In genomic region chr1:225425211-225425786, GRCh38 we compare ENCODE assay signal across 1 cellular context.
TF ChIP-seq lines count a peak whose summit lies in the region.

No MANE protein-coding gene starts in this region.

TF ChIP-seq in GM23338, 12 proteins besides CTCF, POLR2A, EP300 and RAD21 (continued from another document):
- TF ChIP-seq, protein P1, sequence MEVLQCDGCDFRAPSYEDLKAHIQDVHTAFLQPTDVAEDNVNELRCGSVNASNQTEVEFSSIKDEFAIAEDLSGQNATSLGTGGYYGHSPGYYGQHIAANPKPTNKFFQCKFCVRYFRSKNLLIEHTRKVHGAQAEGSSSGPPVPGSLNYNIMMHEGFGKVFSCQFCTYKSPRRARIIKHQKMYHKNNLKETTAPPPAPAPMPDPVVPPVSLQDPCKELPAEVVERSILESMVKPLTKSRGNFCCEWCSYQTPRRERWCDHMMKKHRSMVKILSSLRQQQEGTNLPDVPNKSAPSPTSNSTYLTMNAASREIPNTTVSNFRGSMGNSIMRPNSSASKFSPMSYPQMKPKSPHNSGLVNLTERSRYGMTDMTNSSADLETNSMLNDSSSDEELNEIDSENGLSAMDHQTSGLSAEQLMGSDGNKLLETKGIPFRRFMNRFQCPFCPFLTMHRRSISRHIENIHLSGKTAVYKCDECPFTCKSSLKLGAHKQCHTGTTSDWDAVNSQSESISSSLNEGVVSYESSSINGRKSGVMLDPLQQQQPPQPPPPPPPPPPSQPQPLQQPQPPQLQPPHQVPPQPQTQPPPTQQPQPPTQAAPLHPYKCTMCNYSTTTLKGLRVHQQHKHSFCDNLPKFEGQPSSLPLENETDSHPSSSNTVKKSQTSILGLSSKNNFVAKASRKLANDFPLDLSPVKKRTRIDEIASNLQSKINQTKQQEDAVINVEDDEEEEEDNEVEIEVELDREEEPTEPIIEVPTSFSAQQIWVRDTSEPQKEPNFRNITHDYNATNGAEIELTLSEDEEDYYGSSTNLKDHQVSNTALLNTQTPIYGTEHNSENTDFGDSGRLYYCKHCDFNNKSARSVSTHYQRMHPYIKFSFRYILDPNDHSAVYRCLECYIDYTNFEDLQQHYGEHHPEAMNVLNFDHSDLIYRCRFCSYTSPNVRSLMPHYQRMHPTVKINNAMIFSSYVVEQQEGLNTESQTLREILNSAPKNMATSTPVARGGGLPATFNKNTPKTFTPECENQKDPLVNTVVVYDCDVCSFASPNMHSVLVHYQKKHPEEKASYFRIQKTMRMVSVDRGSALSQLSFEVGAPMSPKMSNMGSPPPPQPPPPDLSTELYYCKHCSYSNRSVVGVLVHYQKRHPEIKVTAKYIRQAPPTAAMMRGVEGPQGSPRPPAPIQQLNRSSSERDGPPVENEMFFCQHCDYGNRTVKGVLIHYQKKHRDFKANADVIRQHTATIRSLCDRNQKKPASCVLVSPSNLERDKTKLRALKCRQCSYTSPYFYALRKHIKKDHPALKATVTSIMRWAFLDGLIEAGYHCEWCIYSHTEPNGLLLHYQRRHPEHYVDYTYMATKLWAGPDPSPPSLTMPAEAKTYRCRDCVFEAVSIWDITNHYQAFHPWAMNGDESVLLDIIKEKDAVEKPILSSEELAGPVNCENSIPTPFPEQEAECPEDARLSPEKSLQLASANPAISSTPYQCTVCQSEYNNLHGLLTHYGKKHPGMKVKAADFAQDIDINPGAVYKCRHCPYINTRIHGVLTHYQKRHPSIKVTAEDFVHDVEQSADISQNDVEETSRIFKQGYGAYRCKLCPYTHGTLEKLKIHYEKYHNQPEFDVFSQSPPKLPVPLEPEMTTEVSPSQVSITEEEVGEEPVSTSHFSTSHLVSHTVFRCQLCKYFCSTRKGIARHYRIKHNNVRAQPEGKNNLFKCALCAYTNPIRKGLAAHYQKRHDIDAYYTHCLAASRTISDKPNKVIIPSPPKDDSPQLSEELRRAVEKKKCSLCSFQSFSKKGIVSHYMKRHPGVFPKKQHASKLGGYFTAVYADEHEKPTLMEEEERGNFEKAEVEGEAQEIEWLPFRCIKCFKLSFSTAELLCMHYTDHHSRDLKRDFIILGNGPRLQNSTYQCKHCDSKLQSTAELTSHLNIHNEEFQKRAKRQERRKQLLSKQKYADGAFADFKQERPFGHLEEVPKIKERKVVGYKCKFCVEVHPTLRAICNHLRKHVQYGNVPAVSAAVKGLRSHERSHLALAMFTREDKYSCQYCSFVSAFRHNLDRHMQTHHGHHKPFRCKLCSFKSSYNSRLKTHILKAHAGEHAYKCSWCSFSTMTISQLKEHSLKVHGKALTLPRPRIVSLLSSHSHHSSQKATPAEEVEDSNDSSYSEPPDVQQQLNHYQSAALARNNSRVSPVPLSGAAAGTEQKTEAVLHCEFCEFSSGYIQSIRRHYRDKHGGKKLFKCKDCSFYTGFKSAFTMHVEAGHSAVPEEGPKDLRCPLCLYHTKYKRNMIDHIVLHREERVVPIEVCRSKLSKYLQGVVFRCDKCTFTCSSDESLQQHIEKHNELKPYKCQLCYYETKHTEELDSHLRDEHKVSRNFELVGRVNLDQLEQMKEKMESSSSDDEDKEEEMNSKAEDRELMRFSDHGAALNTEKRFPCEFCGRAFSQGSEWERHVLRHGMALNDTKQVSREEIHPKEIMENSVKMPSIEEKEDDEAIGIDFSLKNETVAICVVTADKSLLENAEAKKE (CRISPR knock-in tag; IDR thresholded peaks at IDR 0.05): no peak
- TF ChIP-seq CREB1 (CRISPR knock-in tag; IDR thresholded peaks at IDR 0.05; ENCODE audit: low read depth) (no peak), ZNF331 (CRISPR knock-in tag; IDR thresholded peaks at IDR 0.05; ENCODE audit: low read depth) (no peak)
- TF ChIP-seq, protein P2, sequence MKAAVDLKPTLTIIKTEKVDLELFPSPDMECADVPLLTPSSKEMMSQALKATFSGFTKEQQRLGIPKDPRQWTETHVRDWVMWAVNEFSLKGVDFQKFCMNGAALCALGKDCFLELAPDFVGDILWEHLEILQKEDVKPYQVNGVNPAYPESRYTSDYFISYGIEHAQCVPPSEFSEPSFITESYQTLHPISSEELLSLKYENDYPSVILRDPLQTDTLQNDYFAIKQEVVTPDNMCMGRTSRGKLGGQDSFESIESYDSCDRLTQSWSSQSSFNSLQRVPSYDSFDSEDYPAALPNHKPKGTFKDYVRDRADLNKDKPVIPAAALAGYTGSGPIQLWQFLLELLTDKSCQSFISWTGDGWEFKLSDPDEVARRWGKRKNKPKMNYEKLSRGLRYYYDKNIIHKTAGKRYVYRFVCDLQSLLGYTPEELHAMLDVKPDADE (IDR thresholded peaks at IDR 0.05): no peak
